15 cellular contexts compared by ENCODE assay signal in the genomic region with DNA sequence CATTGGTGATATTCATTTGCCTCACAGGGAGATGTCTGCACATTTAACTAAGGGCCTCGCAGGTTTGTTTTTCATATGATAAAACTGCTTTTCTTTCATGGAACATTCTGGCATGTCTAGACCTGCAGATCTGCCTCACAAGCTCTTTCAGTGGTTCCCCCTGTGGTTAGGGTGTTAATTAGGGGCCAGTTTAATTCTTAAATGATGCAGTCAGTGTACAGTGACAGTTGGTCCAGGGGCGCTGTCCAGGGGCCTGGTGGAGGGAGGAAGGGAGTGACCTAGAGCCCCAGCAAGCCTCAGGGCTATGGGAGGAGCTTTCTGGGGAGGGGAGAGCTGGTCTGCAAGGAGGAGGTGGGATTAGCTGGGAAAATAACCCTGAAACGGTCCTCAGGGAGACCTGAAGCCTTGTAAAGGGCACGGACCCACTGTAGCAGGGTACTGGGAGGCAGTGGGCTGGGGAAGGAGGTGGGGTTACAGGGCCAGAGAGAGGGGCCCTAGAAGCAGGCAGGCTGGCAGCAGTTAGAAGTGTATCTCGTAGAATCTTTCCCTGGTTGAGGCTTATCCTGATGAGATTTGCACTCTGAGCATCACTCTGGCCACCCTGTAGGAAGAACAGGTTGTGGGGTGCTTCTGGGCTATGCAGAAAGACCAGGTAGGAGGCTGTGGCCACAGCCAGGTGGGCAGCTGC. TPM values are rescaled to one million over a fixed set of nuclear protein-coding genes. Genes with fewer than 3 reads are reported as not detected.
DNase-seq lines count a peak whose midpoint lies in the region; TF ChIP-seq lines count a peak whose summit lies in the region.
"Had no signal": no experiment of that assay in that cellular context is flagged by ENCODE, and none has a peak within 500 bp of the region (broad histone marks: within the 10 kb centered on the region; RNA-seq: fewer than 3 reads in every experiment).

No MANE protein-coding gene starts in this region.

- peaks cover 71% of the 10 kb centered on the region for H3K4me1 Mint-ChIP-seq in HFFc6 (ENCODE audit: low read depth)
- H3K4me1 Mint-ChIP-seq in Calu3 (ENCODE audit: low read depth, unreplicated experiment), result no peaks in the 10 kb centered on the region

- no peak overlapping the region for H2BK15ac ChIP-seq in neuronal stem cell (ENCODE audit: low read length)

- H3K14ac ChIP-seq in neuronal stem cell (ENCODE audit: low read length), result no peak overlapping the region

- H3K79me1 ChIP-seq in neuronal stem cell (ENCODE audit: low read depth, low read length), result peaks cover 2% of the 10 kb centered on the region

- intact Hi-C loops in Calu3 (cut with micrococcal nuclease; ENCODE audit: unreplicated experiment), result no loop called here

- H3K36me3 ChIP-seq in ectodermal cell (ENCODE audit: control insufficient read depth, insufficient read depth, low read length) (peaks cover 33% of the 10 kb centered on the region), neuronal stem cell (replicated peaks in 1 of 2; ENCODE audit: control insufficient read depth in 2 of 2, insufficient read depth in 2 of 2, low read length in 2 of 2) (peaks cover 38 to 94% of the 10 kb centered on the region in 2 donors)
- H3K36me3 ChIP-seq: adrenal gland had no signal

- H3K36me3 Mint-ChIP-seq in HFFc6 (ENCODE audit: low read depth) (peaks cover 37% of the 10 kb centered on the region), Calu3 (ENCODE audit: insufficient read depth, unreplicated experiment) (no peaks in the 10 kb centered on the region)

- peak overlapping the region; percentile 52 for H3K23ac ChIP-seq in neuronal stem cell (ENCODE audit: low read depth, low read length, poor library complexity)

- no peaks in the 10 kb centered on the region for H3K9me3 Mint-ChIP-seq in HFFc6
- no peaks in the 10 kb centered on the region for H3K9me3 Mint-ChIP-seq in Calu3 (ENCODE audit: low read depth, unreplicated experiment)

- POLR2A ChIA-PET in AG04450 (lab: Yijun Ruan, JAX), result interaction anchor here (1.6 kb wide), 1 partner anchor 21 kb away, joined by 4 read pairs; no protein-coding TSS in a partner anchor

- H3K27ac ChIP-seq in AG04450 (ENCODE audit: low read depth, low read length), result peak overlapping the region; percentile 21
- H3K27ac ChIP-seq in ectodermal cell (ENCODE audit: insufficient read depth, low read depth, low read length, poor library complexity, severe bottlenecking), result peak overlapping the region; percentile 33
- H3K27ac ChIP-seq in neuronal stem cell (replicated peaks; ENCODE audit: low read length), result no peak overlapping the region
- H3K27ac ChIP-seq: heart right ventricle, right atrium auricular region had no signal

- H4K91ac ChIP-seq in neuronal stem cell (ENCODE audit: low read depth, low read length, poor library complexity), result no peak overlapping the region

- H4K8ac ChIP-seq in neuronal stem cell (ENCODE audit: low read depth, low read length), result no peak overlapping the region

- BruUV-seq in Calu3 (replicated peaks; lab: Mats Ljungman, UMichigan), result no TSS peak

- H2BK12ac ChIP-seq in neuronal stem cell (ENCODE audit: low read length), result no peak overlapping the region

- no peak overlapping the region for H2BK5ac ChIP-seq in neuronal stem cell (ENCODE audit: low read length)

- no peaks in the 10 kb centered on the region for H3K27me3 ChIP-seq in AG04450 (ENCODE audit: control insufficient read depth, insufficient read depth, low read length)
- H3K27me3 ChIP-seq in ectodermal cell (ENCODE audit: control insufficient read depth, insufficient read depth, low read length, poor library complexity, severe bottlenecking), result no peaks in the 10 kb centered on the region
- H3K27me3 ChIP-seq in neuronal stem cell (ENCODE audit: control insufficient read depth in 3 of 3, insufficient read depth in 3 of 3, low read depth in 1 of 3, low read length in 3 of 3), result no peaks in the 10 kb centered on the region
- H3K27me3 ChIP-seq: adrenal gland, heart right ventricle, right atrium auricular region had no signal

- no peak overlapping the region for H3K18ac ChIP-seq in neuronal stem cell (ENCODE audit: low read length)

- H3K9me3 ChIP-seq in AG04450 (ENCODE audit: control insufficient read depth, insufficient read depth, low read length) (peaks cover 6% of the 10 kb centered on the region; the same call in 1 of the 2 replicates), ectodermal cell (ENCODE audit: control insufficient read depth, low read length) (no peaks in the 10 kb centered on the region), neuronal stem cell (replicated peaks in 1 of 2; ENCODE audit: control insufficient read depth in 2 of 2, insufficient read depth in 1 of 2, low read depth in 1 of 2, low read length in 2 of 2) (no peaks in the 10 kb centered on the region)
- H3K9me3 ChIP-seq: adrenal gland, heart right ventricle, right atrium auricular region had no signal

- WGBS in ectodermal cell, 2 experiments, result 92% methylated on average over 5 of the region's 5 CpGs
- WGBS in neuronal stem cell (ENCODE audit: extremely low coverage in 2 of 2, insufficient read length in 2 of 2, insufficient replicate concordance in 1 of 2), 2 donors, result no CpG with 5 or more reads among the region's 5 CpGs

- no peak overlapping the region for H3K4ac ChIP-seq in neuronal stem cell (ENCODE audit: low read length)

- H3K4me2 ChIP-seq in neuronal stem cell (ENCODE audit: insufficient read depth, low read length, poor library complexity, severe bottlenecking), result no peak overlapping the region

- TF ChIP-seq CTCF in AG04450 (IDR thresholded peaks at IDR 0.05; ENCODE audit: low read depth, low read length) (no peak), HFFc6 (IDR thresholded peaks at IDR 0.05) (no peak), Calu3 (IDR thresholded peaks at IDR 0.05; ENCODE audit: unreplicated experiment) (no peak)

- no peaks in the 10 kb centered on the region for H3K4me1 ChIP-seq in ectodermal cell (ENCODE audit: control insufficient read depth, insufficient read depth, low read length)
- peaks cover 0 to 11% of the 10 kb centered on the region in 2 donors for H3K4me1 ChIP-seq in neuronal stem cell (ENCODE audit: control insufficient read depth in 2 of 2, insufficient read depth in 1 of 2, low read depth in 1 of 2, low read length in 2 of 2)
- H3K4me1 ChIP-seq: adrenal gland had no signal

- CTCF ChIA-PET in AG04450 (lab: Charles Lee) (interaction anchor here (0.7 to 0.8 kb wide), 2 partner anchors 19 to 214 kb away, joined by 3 read pairs; no protein-coding TSS in a partner anchor), Calu3 (lab: Charles Lee) (interaction anchor here (0.5 kb wide), 1 partner anchor 13 kb away, joined by 5 read pairs; no protein-coding TSS in a partner anchor)

- peak overlapping the region; percentile 7 for H2AFZ ChIP-seq in neuronal stem cell (ENCODE audit: low read length)

- H3K27me3 Mint-ChIP-seq in HFFc6 (ENCODE audit: insufficient read depth) (peaks cover 6% of the 10 kb centered on the region), Calu3 (ENCODE audit: unreplicated experiment) (no peaks in the 10 kb centered on the region)

- H3K27ac Mint-ChIP-seq in HFFc6 (no peak overlapping the region; the same call in 1 of the 2 replicates), Calu3 (ENCODE audit: unreplicated experiment) (no peak overlapping the region)

- H3K9ac ChIP-seq in neuronal stem cell (ENCODE audit: low read depth, low read length, poor library complexity), result peak overlapping the region; percentile 30

- H2AK5ac ChIP-seq in neuronal stem cell (ENCODE audit: low read depth, low read length), result no peak overlapping the region

- DNase-seq in AG04450 (ENCODE audit: low read depth, low spot score), result no peak
- no peak for DNase-seq in HFFc6
- no peak for DNase-seq in neuronal stem cell (ENCODE audit: low spot score)
- DNase-seq in NCI-H510A (lab: John Stamatoyannopoulos, UW), result no peak
- DNase-seq in pons (ENCODE audit: low spot score), result no peak
- DNase-seq in iPS-NIHi11 (ENCODE audit: low spot score), result no peak
- DNase-seq in Calu3, result no peak
- DNase-seq: adrenal gland; erythroblast; heart right ventricle; stimulated activated CD4-positive, alpha-beta T cell treated with anti-CD3 and anti-CD28 coated beads, Interleukin-2, amount 100 ng/mL, for 48 hours; stimulated activated CD8-positive, alpha-beta memory T cell treated with anti-CD3 and anti-CD28 coated beads, Interleukin-4, amount 100 ng/mL, for 48 hours; trophoblast cell had no signal

- H2BK120ac ChIP-seq in neuronal stem cell (ENCODE audit: low read depth, low read length), result no peak overlapping the region

- H3K4me3 ChIP-seq in AG04450 (ENCODE audit: low read depth, low read length) (no peak overlapping the region), ectodermal cell (ENCODE audit: insufficient read depth, low read depth, low read length) (no peak overlapping the region), neuronal stem cell (ENCODE audit: low read length in 2 of 2) (no peak overlapping the region)
- H3K4me3 ChIP-seq: adrenal gland, heart right ventricle, right atrium auricular region had no signal

- peak overlapping the region; percentile 45; the same call in 1 of the 2 replicates for H3K4me3 Mint-ChIP-seq in HFFc6
- no peak overlapping the region for H3K4me3 Mint-ChIP-seq in Calu3 (ENCODE audit: low read depth, unreplicated experiment)

RNA-seq across cellular contexts. Expression of a gene that starts 29.4 kb away (rescaled TPM):
- polyA plus RNA-seq in AG04450 (2011; rRNA removed), result 241 and 314 TPM in 2 replicates
- 112 and 137 TPM in 2 replicates for polyA minus RNA-seq in AG04450 (2011; rRNA and poly(A)+ RNA removed)
- total RNA-seq in HFFc6 (2021; fragmentation: NEBNext Ultra II Directional; extraction: Animal tissue kit (Norgen Biotek cat#: 25700)), result 100 to 1,000 TPM; 199 to 346 (median 326) TPM
- 228 TPM for polyA plus RNA-seq in ectodermal cell (2013, experiment 1 of 4)
- 243 TPM for polyA plus RNA-seq in ectodermal cell (2013, experiment 2 of 4)
- polyA plus RNA-seq in ectodermal cell (2013, experiment 3 of 4), result 240 TPM
- 235 TPM for polyA plus RNA-seq in ectodermal cell (2013, experiment 4 of 4)
- 160 TPM for polyA plus RNA-seq in neuronal stem cell (2013, experiment 1 of 2)
- polyA plus RNA-seq in neuronal stem cell (2013, experiment 2 of 2), result 157 TPM
- 28.4 and 28.6 TPM in 2 replicates for total RNA-seq in Calu3 (2022)
